Comparison of ENCODE assay signal across 1 cellular context in the genomic region with DNA sequence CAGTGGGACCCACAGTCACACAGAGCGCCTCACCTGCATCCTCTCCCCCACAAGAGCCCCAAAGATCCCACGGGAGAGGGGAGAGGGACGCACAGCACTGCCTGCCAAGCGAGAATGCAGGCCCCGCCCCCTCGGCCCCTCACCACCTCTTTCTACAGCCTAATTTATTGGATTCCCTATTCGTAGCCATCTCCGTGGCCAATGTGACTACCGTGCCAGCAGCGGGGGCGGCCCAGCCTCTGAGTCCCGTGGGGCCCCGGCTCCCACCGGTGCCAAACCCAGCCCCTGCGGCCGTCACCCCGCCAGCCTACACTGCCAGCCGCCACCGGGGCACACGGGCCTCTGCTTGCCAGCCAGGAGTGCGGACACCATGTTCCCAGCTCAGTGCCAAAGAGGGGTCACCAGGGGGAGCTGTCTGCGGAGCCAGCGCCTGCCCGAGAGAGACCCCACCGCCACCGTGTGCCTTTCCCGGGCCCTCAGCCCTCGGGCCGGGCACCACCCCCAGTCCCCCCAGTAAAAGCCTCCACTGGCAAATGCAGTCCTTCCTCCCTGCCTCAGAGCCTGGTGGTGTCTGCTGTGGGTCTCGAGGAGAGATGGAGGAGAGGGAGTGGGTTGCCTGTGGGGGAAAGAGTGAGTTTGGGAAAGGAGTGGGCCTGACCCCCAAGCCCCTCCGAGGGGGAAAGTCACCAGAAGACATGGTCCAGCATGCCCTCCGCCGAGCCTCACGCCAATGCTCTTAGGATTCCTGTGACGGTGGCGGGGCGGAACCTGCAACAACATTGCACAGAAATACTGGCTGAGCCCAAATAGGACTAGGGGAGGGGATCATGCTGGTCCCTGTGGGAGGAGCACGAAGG.
TF ChIP-seq lines count a peak whose summit lies in the region.

No MANE protein-coding gene starts in this region.

TF ChIP-seq in HepG2, 621 proteins besides CTCF, POLR2A, EP300 and RAD21:
- TF ChIP-seq ZNF768 (CRISPR knock-in tag; IDR thresholded peaks at IDR 0.05): no peak
- TF ChIP-seq SMC3 (IDR thresholded peaks at IDR 0.05; ENCODE audit: low read length): no peak
- TF ChIP-seq ZNF556 (CRISPR knock-in tag; IDR thresholded peaks at IDR 0.05; ENCODE audit: borderline replicate concordance): no peak
- no peak for TF ChIP-seq TSC22D2 (CRISPR knock-in tag; IDR thresholded peaks at IDR 0.05; ENCODE audit: borderline replicate concordance)
- no peak for TF ChIP-seq ZIK1 (CRISPR knock-in tag; IDR thresholded peaks at IDR 0.05; ENCODE audit: borderline replicate concordance, low read depth)
- TF ChIP-seq, protein P1, sequence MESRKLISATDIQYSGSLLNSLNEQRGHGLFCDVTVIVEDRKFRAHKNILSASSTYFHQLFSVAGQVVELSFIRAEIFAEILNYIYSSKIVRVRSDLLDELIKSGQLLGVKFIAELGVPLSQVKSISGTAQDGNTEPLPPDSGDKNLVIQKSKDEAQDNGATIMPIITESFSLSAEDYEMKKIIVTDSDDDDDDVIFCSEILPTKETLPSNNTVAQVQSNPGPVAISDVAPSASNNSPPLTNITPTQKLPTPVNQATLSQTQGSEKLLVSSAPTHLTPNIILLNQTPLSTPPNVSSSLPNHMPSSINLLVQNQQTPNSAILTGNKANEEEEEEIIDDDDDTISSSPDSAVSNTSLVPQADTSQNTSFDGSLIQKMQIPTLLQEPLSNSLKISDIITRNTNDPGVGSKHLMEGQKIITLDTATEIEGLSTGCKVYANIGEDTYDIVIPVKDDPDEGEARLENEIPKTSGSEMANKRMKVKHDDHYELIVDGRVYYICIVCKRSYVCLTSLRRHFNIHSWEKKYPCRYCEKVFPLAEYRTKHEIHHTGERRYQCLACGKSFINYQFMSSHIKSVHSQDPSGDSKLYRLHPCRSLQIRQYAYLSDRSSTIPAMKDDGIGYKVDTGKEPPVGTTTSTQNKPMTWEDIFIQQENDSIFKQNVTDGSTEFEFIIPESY (CRISPR knock-in tag; IDR thresholded peaks at IDR 0.05): peak; percentile 86; the same call in 1 of the 2 replicates
- no peak for TF ChIP-seq TBX3 (IDR thresholded peaks at IDR 0.05; ENCODE audit: borderline replicate concordance)
- TF ChIP-seq ZMYM3 (CRISPR knock-in tag; IDR thresholded peaks at IDR 0.05): no peak
- no peak for TF ChIP-seq KDM2A (CRISPR knock-in tag; IDR thresholded peaks at IDR 0.05; ENCODE audit: borderline replicate concordance, low read depth)
- TF ChIP-seq ZNF687 (CRISPR knock-in tag; IDR thresholded peaks at IDR 0.05): peak; percentile 51; the same call in 1 of the 2 replicates
- no peak for TF ChIP-seq FOSL1 (CRISPR knock-in tag; IDR thresholded peaks at IDR 0.05; ENCODE audit: borderline replicate concordance)
- 0 out of 2 replicates have a peak, but pooled peaks have one; percentile 14 for TF ChIP-seq ZSCAN25 (CRISPR knock-in tag; IDR thresholded peaks at IDR 0.05)
- no peak for TF ChIP-seq CREBL2 (CRISPR knock-in tag; IDR thresholded peaks at IDR 0.05; ENCODE audit: borderline replicate concordance)
- no peak for TF ChIP-seq SMYD3 (CRISPR knock-in tag; IDR thresholded peaks at IDR 0.05)
